Comparison of ENCODE assay signal across 1 cellular context in the genomic region with DNA sequence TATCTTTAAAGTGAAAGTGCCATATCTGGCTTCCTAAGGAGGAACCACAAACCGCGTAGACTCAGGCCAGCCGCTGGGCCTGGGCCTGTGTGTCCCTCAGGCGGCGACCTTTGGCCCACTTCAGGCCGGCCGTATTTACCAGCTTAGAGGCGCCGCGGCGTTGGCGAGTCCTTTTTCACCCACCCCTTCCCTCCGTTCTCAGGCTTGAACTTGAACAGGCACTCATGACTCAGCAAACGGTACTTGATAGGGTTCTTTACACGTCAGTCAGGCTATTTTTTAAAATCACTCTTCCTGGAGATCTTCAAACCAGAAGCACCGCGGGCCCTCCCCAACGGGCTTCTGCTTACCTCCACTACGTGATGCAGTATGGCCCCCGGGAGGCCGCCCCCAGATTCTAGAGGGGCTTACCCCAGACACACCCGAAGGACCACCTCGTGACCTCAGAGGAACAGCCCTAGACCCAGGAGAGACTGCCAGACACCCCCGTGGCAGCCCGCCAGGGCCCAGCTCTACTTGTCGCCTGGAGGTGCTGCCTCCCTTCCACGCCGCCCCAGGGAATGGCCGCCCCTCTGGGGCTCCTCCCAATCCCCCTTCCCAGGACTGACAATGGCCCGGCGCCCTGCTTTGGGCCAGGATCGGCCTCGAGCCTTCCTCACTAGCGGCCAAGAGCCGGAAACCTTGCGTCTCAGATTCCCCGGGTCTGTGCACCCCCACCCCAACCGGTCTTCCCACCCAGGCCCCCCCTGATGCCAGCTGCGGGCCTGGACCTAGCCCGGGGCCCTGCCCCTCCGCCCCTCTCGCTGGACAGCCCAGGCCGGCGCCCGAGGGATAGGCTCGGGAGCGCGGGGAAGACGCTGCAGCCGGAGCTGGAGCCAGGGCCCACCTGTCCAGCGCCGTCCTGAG.
A peak's percentile ranks its signal among the peaks of the same experiment; 100 is the strongest.
TF ChIP-seq lines count a peak whose summit lies in the region.

No MANE protein-coding gene starts in this region.

TF ChIP-seq in K562, 482 proteins besides CTCF, POLR2A, EP300 and RAD21 (continued from another document and continues in another):
- TF ChIP-seq MGA (IDR thresholded peaks at IDR 0.05) (no peak), NFYB (IDR thresholded peaks at IDR 0.05; ENCODE audit: extremely low read depth, insufficient read length) (peak; percentile 63), SRSF9 (IDR thresholded peaks at IDR 0.05; ENCODE audit: borderline replicate concordance, low read depth, low read length) (no peak), TSC22D4 (tag; IDR thresholded peaks at IDR 0.05) (no peak), FOXJ2 (tag; IDR thresholded peaks at IDR 0.05) (peak; percentile 55; the same call in 1 of the 2 replicates), GTF2A2 (tag; IDR thresholded peaks at IDR 0.05) (no peak), HNRNPLL (IDR thresholded peaks at IDR 0.05; ENCODE audit: low read depth, low read length, poor library complexity, severe bottlenecking) (no peak), KDM2B (CRISPR knock-in tag; IDR thresholded peaks at IDR 0.05) (no peak), MEF2D (tag; conservative IDR thresholded peaks at IDR 0.05; ENCODE audit: low read depth) (no peak; the same call in 1 of the 2 replicates), CCNT2 (IDR thresholded peaks at IDR 0.05; ENCODE audit: borderline replicate concordance, extremely low read depth, insufficient read length, low read depth, low read length) (peak; percentile 93), ATF1 (CRISPR knock-in tag; IDR thresholded peaks at IDR 0.05) (no peak), ATF1 (tag; IDR thresholded peaks at IDR 0.05) (peak; percentile 89), MAFK (IDR thresholded peaks at IDR 0.05; ENCODE audit: low read length) (peak; percentile 99), GMEB1 (CRISPR knock-in tag; IDR thresholded peaks at IDR 0.05) (no peak), ZC3H8 (IDR thresholded peaks at IDR 0.05) (no peak), ZNF696 (CRISPR knock-in tag; conservative IDR thresholded peaks at IDR 0.05) (no peak), RBM17 (IDR thresholded peaks at IDR 0.05; ENCODE audit: borderline replicate concordance, low read depth, low read length) (no peak), JUNB (CRISPR knock-in tag; conservative IDR thresholded peaks at IDR 0.05) (no peak), NFIC (IDR thresholded peaks at IDR 0.05) (peak; percentile 90), MCM2 (IDR thresholded peaks at IDR 0.05; ENCODE audit: low read depth) (no peak), E2F3 (CRISPR knock-in tag; IDR thresholded peaks at IDR 0.05) (no peak), NONO (IDR thresholded peaks at IDR 0.05; ENCODE audit: low read depth in 2 of 2, low read length in 1 of 2) (peak in 1 of 2 experiments; percentile 36; a peak in 1 of 4 replicates), SREBF1 (IDR thresholded peaks at IDR 0.05; ENCODE audit: borderline replicate concordance, low read depth, low read length) (no peak), THAP7 (CRISPR knock-in tag; IDR thresholded peaks at IDR 0.05) (no peak), ZZZ3 (IDR thresholded peaks at IDR 0.05) (no peak), SP1 (CRISPR knock-in tag; IDR thresholded peaks at IDR 0.05) (peak; percentile 70), RBM39 (optimal IDR thresholded peaks at IDR 0.05; ENCODE audit: low read depth, low read length) (no peak), TOE1 (IDR thresholded peaks at IDR 0.05; ENCODE audit: borderline replicate concordance) (peak; percentile 89), TOE1 (CRISPR knock-in tag; IDR thresholded peaks at IDR 0.05; ENCODE audit: borderline replicate concordance, low read depth) (no peak)
- TF ChIP-seq, protein P1, sequence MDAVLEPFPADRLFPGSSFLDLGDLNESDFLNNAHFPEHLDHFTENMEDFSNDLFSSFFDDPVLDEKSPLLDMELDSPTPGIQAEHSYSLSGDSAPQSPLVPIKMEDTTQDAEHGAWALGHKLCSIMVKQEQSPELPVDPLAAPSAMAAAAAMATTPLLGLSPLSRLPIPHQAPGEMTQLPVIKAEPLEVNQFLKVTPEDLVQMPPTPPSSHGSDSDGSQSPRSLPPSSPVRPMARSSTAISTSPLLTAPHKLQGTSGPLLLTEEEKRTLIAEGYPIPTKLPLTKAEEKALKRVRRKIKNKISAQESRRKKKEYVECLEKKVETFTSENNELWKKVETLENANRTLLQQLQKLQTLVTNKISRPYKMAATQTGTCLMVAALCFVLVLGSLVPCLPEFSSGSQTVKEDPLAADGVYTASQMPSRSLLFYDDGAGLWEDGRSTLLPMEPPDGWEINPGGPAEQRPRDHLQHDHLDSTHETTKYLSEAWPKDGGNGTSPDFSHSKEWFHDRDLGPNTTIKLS (IDR thresholded peaks at IDR 0.05; ENCODE audit: borderline replicate concordance, low read depth): peak; percentile 82; the same call in 1 of the 2 replicates
- TF ChIP-seq, protein P2, sequence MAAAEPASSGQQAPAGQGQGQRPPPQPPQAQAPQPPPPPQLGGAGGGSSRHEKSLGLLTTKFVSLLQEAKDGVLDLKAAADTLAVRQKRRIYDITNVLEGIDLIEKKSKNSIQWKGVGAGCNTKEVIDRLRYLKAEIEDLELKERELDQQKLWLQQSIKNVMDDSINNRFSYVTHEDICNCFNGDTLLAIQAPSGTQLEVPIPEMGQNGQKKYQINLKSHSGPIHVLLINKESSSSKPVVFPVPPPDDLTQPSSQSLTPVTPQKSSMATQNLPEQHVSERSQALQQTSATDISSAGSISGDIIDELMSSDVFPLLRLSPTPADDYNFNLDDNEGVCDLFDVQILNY (CRISPR knock-in tag; IDR thresholded peaks at IDR 0.05): no peak
- TF ChIP-seq, protein P3, sequence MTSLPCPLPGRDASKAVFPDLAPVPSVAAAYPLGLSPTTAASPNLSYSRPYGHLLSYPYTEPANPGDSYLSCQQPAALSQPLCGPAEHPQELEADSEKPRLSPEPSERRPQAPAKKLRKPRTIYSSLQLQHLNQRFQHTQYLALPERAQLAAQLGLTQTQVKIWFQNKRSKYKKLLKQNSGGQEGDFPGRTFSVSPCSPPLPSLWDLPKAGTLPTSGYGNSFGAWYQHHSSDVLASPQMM (CRISPR knock-in tag; IDR thresholded peaks at IDR 0.05): no peak
- TF ChIP-seq, protein P4, sequence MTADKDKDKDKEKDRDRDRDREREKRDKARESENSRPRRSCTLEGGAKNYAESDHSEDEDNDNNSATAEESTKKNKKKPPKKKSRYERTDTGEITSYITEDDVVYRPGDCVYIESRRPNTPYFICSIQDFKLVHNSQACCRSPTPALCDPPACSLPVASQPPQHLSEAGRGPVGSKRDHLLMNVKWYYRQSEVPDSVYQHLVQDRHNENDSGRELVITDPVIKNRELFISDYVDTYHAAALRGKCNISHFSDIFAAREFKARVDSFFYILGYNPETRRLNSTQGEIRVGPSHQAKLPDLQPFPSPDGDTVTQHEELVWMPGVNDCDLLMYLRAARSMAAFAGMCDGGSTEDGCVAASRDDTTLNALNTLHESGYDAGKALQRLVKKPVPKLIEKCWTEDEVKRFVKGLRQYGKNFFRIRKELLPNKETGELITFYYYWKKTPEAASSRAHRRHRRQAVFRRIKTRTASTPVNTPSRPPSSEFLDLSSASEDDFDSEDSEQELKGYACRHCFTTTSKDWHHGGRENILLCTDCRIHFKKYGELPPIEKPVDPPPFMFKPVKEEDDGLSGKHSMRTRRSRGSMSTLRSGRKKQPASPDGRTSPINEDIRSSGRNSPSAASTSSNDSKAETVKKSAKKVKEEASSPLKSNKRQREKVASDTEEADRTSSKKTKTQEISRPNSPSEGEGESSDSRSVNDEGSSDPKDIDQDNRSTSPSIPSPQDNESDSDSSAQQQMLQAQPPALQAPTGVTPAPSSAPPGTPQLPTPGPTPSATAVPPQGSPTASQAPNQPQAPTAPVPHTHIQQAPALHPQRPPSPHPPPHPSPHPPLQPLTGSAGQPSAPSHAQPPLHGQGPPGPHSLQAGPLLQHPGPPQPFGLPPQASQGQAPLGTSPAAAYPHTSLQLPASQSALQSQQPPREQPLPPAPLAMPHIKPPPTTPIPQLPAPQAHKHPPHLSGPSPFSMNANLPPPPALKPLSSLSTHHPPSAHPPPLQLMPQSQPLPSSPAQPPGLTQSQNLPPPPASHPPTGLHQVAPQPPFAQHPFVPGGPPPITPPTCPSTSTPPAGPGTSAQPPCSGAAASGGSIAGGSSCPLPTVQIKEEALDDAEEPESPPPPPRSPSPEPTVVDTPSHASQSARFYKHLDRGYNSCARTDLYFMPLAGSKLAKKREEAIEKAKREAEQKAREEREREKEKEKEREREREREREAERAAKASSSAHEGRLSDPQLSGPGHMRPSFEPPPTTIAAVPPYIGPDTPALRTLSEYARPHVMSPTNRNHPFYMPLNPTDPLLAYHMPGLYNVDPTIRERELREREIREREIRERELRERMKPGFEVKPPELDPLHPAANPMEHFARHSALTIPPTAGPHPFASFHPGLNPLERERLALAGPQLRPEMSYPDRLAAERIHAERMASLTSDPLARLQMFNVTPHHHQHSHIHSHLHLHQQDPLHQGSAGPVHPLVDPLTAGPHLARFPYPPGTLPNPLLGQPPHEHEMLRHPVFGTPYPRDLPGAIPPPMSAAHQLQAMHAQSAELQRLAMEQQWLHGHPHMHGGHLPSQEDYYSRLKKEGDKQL (CRISPR knock-in tag; IDR thresholded peaks at IDR 0.05; ENCODE audit: borderline replicate concordance): no peak
